1 cellular context compared by ENCODE assay signal in the genomic region with DNA sequence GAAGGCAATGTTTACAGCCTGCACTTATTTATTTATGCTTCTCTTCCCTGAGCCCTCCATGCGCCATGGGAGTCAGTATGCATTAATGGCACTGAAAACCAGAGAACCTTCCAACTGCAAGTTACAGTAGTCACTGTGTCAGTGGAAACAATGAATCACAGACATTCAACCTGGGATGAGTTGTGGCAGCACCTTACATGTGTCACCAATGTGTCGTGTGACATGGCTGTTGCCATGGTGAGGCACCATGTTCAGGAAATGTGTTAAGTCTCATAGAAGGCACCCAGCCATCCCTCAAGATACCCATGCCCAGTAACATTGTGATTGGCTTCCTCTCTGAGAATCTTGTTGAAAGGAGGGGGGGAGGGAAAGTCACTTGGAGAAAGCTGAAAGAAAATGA.
TF ChIP-seq lines count a peak whose summit lies in the region.

No MANE protein-coding gene starts in this region.

TF ChIP-seq in H1, 55 proteins besides CTCF, POLR2A, EP300 and RAD21 (continued from another document):
- TF ChIP-seq, protein P1, sequence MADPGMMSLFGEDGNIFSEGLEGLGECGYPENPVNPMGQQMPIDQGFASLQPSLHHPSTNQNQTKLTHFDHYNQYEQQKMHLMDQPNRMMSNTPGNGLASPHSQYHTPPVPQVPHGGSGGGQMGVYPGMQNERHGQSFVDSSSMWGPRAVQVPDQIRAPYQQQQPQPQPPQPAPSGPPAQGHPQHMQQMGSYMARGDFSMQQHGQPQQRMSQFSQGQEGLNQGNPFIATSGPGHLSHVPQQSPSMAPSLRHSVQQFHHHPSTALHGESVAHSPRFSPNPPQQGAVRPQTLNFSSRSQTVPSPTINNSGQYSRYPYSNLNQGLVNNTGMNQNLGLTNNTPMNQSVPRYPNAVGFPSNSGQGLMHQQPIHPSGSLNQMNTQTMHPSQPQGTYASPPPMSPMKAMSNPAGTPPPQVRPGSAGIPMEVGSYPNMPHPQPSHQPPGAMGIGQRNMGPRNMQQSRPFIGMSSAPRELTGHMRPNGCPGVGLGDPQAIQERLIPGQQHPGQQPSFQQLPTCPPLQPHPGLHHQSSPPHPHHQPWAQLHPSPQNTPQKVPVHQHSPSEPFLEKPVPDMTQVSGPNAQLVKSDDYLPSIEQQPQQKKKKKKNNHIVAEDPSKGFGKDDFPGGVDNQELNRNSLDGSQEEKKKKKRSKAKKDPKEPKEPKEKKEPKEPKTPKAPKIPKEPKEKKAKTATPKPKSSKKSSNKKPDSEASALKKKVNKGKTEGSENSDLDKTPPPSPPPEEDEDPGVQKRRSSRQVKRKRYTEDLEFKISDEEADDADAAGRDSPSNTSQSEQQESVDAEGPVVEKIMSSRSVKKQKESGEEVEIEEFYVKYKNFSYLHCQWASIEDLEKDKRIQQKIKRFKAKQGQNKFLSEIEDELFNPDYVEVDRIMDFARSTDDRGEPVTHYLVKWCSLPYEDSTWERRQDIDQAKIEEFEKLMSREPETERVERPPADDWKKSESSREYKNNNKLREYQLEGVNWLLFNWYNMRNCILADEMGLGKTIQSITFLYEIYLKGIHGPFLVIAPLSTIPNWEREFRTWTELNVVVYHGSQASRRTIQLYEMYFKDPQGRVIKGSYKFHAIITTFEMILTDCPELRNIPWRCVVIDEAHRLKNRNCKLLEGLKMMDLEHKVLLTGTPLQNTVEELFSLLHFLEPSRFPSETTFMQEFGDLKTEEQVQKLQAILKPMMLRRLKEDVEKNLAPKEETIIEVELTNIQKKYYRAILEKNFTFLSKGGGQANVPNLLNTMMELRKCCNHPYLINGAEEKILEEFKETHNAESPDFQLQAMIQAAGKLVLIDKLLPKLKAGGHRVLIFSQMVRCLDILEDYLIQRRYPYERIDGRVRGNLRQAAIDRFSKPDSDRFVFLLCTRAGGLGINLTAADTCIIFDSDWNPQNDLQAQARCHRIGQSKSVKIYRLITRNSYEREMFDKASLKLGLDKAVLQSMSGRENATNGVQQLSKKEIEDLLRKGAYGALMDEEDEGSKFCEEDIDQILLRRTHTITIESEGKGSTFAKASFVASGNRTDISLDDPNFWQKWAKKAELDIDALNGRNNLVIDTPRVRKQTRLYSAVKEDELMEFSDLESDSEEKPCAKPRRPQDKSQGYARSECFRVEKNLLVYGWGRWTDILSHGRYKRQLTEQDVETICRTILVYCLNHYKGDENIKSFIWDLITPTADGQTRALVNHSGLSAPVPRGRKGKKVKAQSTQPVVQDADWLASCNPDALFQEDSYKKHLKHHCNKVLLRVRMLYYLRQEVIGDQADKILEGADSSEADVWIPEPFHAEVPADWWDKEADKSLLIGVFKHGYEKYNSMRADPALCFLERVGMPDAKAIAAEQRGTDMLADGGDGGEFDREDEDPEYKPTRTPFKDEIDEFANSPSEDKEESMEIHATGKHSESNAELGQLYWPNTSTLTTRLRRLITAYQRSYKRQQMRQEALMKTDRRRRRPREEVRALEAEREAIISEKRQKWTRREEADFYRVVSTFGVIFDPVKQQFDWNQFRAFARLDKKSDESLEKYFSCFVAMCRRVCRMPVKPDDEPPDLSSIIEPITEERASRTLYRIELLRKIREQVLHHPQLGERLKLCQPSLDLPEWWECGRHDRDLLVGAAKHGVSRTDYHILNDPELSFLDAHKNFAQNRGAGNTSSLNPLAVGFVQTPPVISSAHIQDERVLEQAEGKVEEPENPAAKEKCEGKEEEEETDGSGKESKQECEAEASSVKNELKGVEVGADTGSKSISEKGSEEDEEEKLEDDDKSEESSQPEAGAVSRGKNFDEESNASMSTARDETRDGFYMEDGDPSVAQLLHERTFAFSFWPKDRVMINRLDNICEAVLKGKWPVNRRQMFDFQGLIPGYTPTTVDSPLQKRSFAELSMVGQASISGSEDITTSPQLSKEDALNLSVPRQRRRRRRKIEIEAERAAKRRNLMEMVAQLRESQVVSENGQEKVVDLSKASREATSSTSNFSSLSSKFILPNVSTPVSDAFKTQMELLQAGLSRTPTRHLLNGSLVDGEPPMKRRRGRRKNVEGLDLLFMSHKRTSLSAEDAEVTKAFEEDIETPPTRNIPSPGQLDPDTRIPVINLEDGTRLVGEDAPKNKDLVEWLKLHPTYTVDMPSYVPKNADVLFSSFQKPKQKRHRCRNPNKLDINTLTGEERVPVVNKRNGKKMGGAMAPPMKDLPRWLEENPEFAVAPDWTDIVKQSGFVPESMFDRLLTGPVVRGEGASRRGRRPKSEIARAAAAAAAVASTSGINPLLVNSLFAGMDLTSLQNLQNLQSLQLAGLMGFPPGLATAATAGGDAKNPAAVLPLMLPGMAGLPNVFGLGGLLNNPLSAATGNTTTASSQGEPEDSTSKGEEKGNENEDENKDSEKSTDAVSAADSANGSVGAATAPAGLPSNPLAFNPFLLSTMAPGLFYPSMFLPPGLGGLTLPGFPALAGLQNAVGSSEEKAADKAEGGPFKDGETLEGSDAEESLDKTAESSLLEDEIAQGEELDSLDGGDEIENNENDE (IDR thresholded peaks at IDR 0.05; ENCODE audit: insufficient replicate concordance, low read length), result no peak
- TF ChIP-seq TAF7 (optimal IDR thresholded peaks at IDR 0.05; ENCODE audit: borderline replicate concordance, low read depth, low read length) (no peak), SP4 (IDR thresholded peaks at IDR 0.05; ENCODE audit: low read length) (no peak), SAP30 (IDR thresholded peaks at IDR 0.05; ENCODE audit: insufficient read depth, insufficient replicate concordance, low read length) (no peak), ZNF274 (IDR thresholded peaks at IDR 0.05; ENCODE audit: borderline replicate concordance, extremely low read depth, low read length) (no peak), JUN (IDR thresholded peaks at IDR 0.05; ENCODE audit: low read depth, low read length) (no peak), ASH2L (IDR thresholded peaks at IDR 0.05; ENCODE audit: low read length) (no peak), BACH1 (IDR thresholded peaks at IDR 0.05; ENCODE audit: low read length) (no peak), CHD1 (IDR thresholded peaks at IDR 0.05; ENCODE audit: low read depth, low read length) (no peak), FOSL1 (IDR thresholded peaks at IDR 0.05; ENCODE audit: insufficient read depth, low read depth, low read length) (no peak), KDM4A (IDR thresholded peaks at IDR 0.05; ENCODE audit: low read depth, low read length, severe bottlenecking) (no peak), RNF2 (IDR thresholded peaks at IDR 0.05; ENCODE audit: borderline replicate concordance, low read depth, low read length, missing control alignments, poor library complexity, severe bottlenecking) (no peak), KDM1A (IDR thresholded peaks at IDR 0.05; ENCODE audit: borderline replicate concordance, low read length) (no peak), CHD2 (IDR thresholded peaks at IDR 0.05; ENCODE audit: low read length) (no peak), SRF (IDR thresholded peaks at IDR 0.05; ENCODE audit: low read depth, low read length) (no peak)
- TF ChIP-seq, protein P2, sequence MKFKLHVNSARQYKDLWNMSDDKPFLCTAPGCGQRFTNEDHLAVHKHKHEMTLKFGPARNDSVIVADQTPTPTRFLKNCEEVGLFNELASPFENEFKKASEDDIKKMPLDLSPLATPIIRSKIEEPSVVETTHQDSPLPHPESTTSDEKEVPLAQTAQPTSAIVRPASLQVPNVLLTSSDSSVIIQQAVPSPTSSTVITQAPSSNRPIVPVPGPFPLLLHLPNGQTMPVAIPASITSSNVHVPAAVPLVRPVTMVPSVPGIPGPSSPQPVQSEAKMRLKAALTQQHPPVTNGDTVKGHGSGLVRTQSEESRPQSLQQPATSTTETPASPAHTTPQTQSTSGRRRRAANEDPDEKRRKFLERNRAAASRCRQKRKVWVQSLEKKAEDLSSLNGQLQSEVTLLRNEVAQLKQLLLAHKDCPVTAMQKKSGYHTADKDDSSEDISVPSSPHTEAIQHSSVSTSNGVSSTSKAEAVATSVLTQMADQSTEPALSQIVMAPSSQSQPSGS (IDR thresholded peaks at IDR 0.05; ENCODE audit: low read length), result no peak
- TF ChIP-seq, protein P3, sequence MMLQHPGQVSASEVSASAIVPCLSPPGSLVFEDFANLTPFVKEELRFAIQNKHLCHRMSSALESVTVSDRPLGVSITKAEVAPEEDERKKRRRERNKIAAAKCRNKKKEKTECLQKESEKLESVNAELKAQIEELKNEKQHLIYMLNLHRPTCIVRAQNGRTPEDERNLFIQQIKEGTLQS (IDR thresholded peaks at IDR 0.05; ENCODE audit: insufficient read depth, low read depth, low read length), result no peak
- TF ChIP-seq, protein P4, sequence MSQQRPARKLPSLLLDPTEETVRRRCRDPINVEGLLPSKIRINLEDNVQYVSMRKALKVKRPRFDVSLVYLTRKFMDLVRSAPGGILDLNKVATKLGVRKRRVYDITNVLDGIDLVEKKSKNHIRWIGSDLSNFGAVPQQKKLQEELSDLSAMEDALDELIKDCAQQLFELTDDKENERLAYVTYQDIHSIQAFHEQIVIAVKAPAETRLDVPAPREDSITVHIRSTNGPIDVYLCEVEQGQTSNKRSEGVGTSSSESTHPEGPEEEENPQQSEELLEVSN (IDR thresholded peaks at IDR 0.05), result no peak
